Comparison of ENCODE assay signal across 26 cellular contexts in genomic region chr2:190084704-190085103, GRCh38. TPM values are rescaled to one million over a fixed set of nuclear protein-coding genes. Genes with fewer than 3 reads are reported as not detected.
DNase-seq lines count a peak whose midpoint lies in the region; ATAC-seq and TF ChIP-seq lines count a peak whose summit lies in the region.
"Had no signal": no experiment of that assay in that cellular context is flagged by ENCODE, and none has a peak within 500 bp of the region (broad histone marks: within the 10 kb centered on the region; RNA-seq: fewer than 3 reads in every experiment).

No MANE protein-coding gene starts in this region.

- TF ChIP-seq CTCF in WERI-Rb-1 (IDR thresholded peaks at IDR 0.05; ENCODE audit: low read depth, low read length) (peak; percentile 36; the same call in 1 of the 2 replicates), epithelial cell of proximal tubule (conservative IDR thresholded peaks at IDR 0.05; ENCODE audit: low read depth, low read length) (peak; percentile 12), heart right ventricle (IDR thresholded peaks at IDR 0.05) (no peak)

- no peak overlapping the region for H3K27ac ChIP-seq in WERI-Rb-1
- no peak overlapping the region for H3K27ac ChIP-seq in heart right ventricle
- H3K27ac ChIP-seq: 22Rv1 had no signal

- H3K36me3 ChIP-seq in WERI-Rb-1: no peaks in the 10 kb centered on the region
- H3K36me3 ChIP-seq in heart right ventricle: no peaks in the 10 kb centered on the region

- no peak overlapping the region for H3K4me3 ChIP-seq in WERI-Rb-1 (ENCODE audit: low read depth, low read length)
- H3K4me3 ChIP-seq in epithelial cell of proximal tubule (ENCODE audit: low read depth, low read length): no peak overlapping the region
- no peak overlapping the region for H3K4me3 ChIP-seq in heart right ventricle

- DNase-seq in DMS 273 (lab: John Stamatoyannopoulos, UW; ENCODE audit: unreplicated experiment) (peak; percentile 18), DMS 273 treated with DMSO at 0.1 percent for 48 hours (lab: John Stamatoyannopoulos, UW) (no peak), WERI-Rb-1 (no peak), epithelial cell of proximal tubule (ENCODE audit: low read depth) (no peak), HEK293T (ENCODE audit: extremely low spot score) (no peak), heart right ventricle (no peak)
- DNase-seq: ACHN; C1 segment of cervical spinal cord; Calu3; CD8-positive, alpha-beta memory T cell; DMS53; GDM1; Karpas-422; MV-4-11; NCI-H1694; NCI-H2081; NCI-H2171; NCI-H524 treated with DMSO at 0.1 percent for 48 hours; OCI-M1; Right ventricle myocardium superior had no signal

- no peaks in the 10 kb centered on the region for H3K4me1 ChIP-seq in heart right ventricle

- H3K27me3 ChIP-seq in WERI-Rb-1 (ENCODE audit: insufficient read depth, low read depth, severe bottlenecking) (no peaks in the 10 kb centered on the region), heart right ventricle (no peaks in the 10 kb centered on the region)

- 75 to 95% methylated on average over 2 of the region's 2 CpGs for WGBS in heart right ventricle, 2 donors

- intact Hi-C loops in heart right ventricle (cut with DNase I): loop anchor here in 9 of 10 donors (5.0 to 10.0 kb wide), 11 partner anchors 93 to 728 kb away; a partner anchor contains a TSS

- ATAC-seq in HG03025 (IDR thresholded peaks at IDR 0.05; ENCODE audit: low FRiP score, unreplicated experiment) (no peak), heart right ventricle (no peak), HG02973 (IDR thresholded peaks at IDR 0.05; ENCODE audit: unreplicated experiment) (no peak)

- POLR2A ChIA-PET in HEK293T (lab: Yijun Ruan, JAX): no interaction called here

- CTCF ChIA-PET in HEK293T (lab: Yijun Ruan, JAX): interaction anchor here (0.6 kb wide), 1 partner anchor 404 kb away, joined by 4 read pairs; no protein-coding TSS in a partner anchor

- H3K9me3 ChIP-seq in WERI-Rb-1 (ENCODE audit: severe bottlenecking) (no peaks in the 10 kb centered on the region), heart right ventricle (no peaks in the 10 kb centered on the region)

TF ChIP-seq in HEK293T, 16 proteins besides CTCF, POLR2A, EP300 and RAD21:
- TF ChIP-seq ARNT (IDR thresholded peaks at IDR 0.05): no peak
- TF ChIP-seq FOXK2 (IDR thresholded peaks at IDR 0.05): no peak
- no peak for TF ChIP-seq ELF4 (IDR thresholded peaks at IDR 0.05)
- no peak for TF ChIP-seq L3MBTL2 (conservative IDR thresholded peaks at IDR 0.05)
- no peak for TF ChIP-seq SUZ12 (IDR thresholded peaks at IDR 0.05)
- TF ChIP-seq TARDBP (IDR thresholded peaks at IDR 0.05): no peak
- TF ChIP-seq FOXM1 (IDR thresholded peaks at IDR 0.05; ENCODE audit: borderline replicate concordance): no peak
- TF ChIP-seq ZNF384 (IDR thresholded peaks at IDR 0.05): no peak
- no peak for TF ChIP-seq PKNOX1 (IDR thresholded peaks at IDR 0.05)
- no peak for TF ChIP-seq LEF1 (IDR thresholded peaks at IDR 0.05; ENCODE audit: borderline replicate concordance)

RNA-seq across cellular contexts. Expression of gene MSTN, which starts 22.2 kb away (rescaled TPM):
- 0.14 TPM in 1 of 2 replicates, not detected in the other for total RNA-seq in epithelial cell of proximal tubule
- total RNA-seq in heart right ventricle: under 1 TPM in 7 of 10 donors, not detected in 3; 0.10 to 0.71 (median 0.21) TPM
- under 1 TPM; 0.04 to 0.29 TPM for polyA plus RNA-seq in heart right ventricle
- total RNA-seq: CD8-positive, alpha-beta memory T cell; Right ventricle myocardium superior; RPMI7951; SK-MEL-5 had no signal
- polyA plus RNA-seq: CD8-positive, alpha-beta memory T cell; IgD-negative memory B cell had no signal

Comparison
In these comparisons a context has a peak if more than half of its experiments do, and no peak if none do; other contexts are left out.
1. CTCF ChIP-seq: peak in WERI-Rb-1 (single experiment) and epithelial cell of proximal tubule (single experiment); none in heart right ventricle (0 of 9).